In the genomic region with DNA sequence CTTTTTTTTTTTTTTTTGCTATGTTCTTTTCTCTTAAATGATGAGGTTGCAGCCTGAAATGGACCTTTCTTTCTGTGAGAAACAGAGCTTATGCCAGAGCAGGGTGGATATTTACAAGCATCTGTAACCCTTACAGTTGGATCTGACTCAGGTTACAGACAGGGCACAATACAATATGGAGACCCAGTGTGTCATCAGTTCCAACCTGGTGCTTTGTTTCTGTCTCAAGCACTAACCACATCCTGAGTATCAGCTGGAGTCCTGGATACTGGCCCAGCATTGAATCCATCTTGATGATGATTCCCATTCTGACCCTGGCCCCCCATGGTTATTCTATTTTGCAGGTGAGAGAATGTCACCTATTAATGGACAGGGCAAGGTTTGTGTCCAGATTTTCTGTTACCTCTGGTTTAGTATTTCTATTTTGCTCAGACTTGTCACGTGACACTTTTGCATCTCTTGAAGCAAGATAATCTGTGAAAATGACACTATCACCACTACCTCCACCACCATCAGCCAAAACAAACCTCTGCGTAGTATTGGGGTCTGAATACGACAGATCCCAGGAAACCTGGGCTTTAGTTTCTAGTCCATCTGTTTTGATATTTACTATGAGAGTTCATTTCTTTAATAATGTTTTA, we compare ENCODE assay signal across 16 cellular contexts.
DNase-seq lines count a peak whose midpoint lies in the region; ATAC-seq, FAIRE-seq and TF ChIP-seq lines count a peak whose summit lies in the region.
"Had no signal": no experiment of that assay in that cellular context is flagged by ENCODE, and none has a peak within 500 bp of the region (broad histone marks: within the 10 kb centered on the region; RNA-seq: fewer than 3 reads in every experiment).

No MANE protein-coding gene starts in this region.

- no peak overlapping the region for H3K27ac Mint-ChIP-seq in activated T-helper 17 cell treated with anti-CD3 and anti-CD28 coated beads, Interleukin-2, amount 50 U/mL, for 72 hours
- H3K27ac Mint-ChIP-seq in WTC11: no peak overlapping the region
- H3K27ac Mint-ChIP-seq in activated CD4-positive, alpha-beta memory T cell treated with anti-CD3 and anti-CD28 coated beads for 36 hours: no peak overlapping the region
- H3K27ac Mint-ChIP-seq: activated CD4-positive, alpha-beta T cell treated with anti-CD3 and anti-CD28 coated beads, Interleukin-2, amount 10 ng/mL, durations not matched to agents 24 days and 14 days; natural killer cell treated with Interleukin-12 subunit alpha and Interleukin-12 subunit beta and Interleukin-15 and Interleukin-18, amount 100 ng/mL, for 72 hours had no signal

- no peak for ATAC-seq in activated T-helper 17 cell treated with anti-CD3 and anti-CD28 coated beads, Interleukin-2, amount 50 U/mL, for 72 hours (replicated peaks)
- ATAC-seq in WTC11: no peak
- ATAC-seq: natural killer cell treated with Interleukin-12 subunit alpha and Interleukin-12 subunit beta and Interleukin-15 and Interleukin-18, amount 100 ng/mL, for 72 hours had no signal

- H3K9me3 Mint-ChIP-seq in activated T-helper 17 cell treated with anti-CD3 and anti-CD28 coated beads, Interleukin-2, amount 50 U/mL, for 72 hours: peaks cover 10% of the 10 kb centered on the region
- peaks cover 6% of the 10 kb centered on the region for H3K9me3 Mint-ChIP-seq in WTC11
- H3K9me3 Mint-ChIP-seq in activated CD4-positive, alpha-beta memory T cell treated with anti-CD3 and anti-CD28 coated beads for 36 hours: peaks cover 8% of the 10 kb centered on the region
- H3K9me3 Mint-ChIP-seq: activated CD4-positive, alpha-beta T cell treated with anti-CD3 and anti-CD28 coated beads, Interleukin-2, amount 10 ng/mL, durations not matched to agents 24 days and 14 days had no signal

- no peaks in the 10 kb centered on the region for H3K36me3 Mint-ChIP-seq in activated T-helper 17 cell treated with anti-CD3 and anti-CD28 coated beads, Interleukin-2, amount 50 U/mL, for 72 hours (ENCODE audit: low read depth)
- H3K36me3 Mint-ChIP-seq in WTC11: no peaks in the 10 kb centered on the region
- H3K36me3 Mint-ChIP-seq in activated CD4-positive, alpha-beta memory T cell treated with anti-CD3 and anti-CD28 coated beads for 36 hours: no peaks in the 10 kb centered on the region
- H3K36me3 Mint-ChIP-seq: natural killer cell treated with Interleukin-12 subunit alpha and Interleukin-12 subunit beta and Interleukin-15 and Interleukin-18, amount 100 ng/mL, for 72 hours had no signal

- no peak for TF ChIP-seq POLR2A in GM12891 (IDR thresholded peaks at IDR 0.05; ENCODE audit: low read depth, low read length)

- POLR2A ChIA-PET in WTC11 (lab: Charles Lee): no interaction called here
- POLR2A ChIA-PET in activated CD4-positive, alpha-beta memory T cell treated with anti-CD3 and anti-CD28 coated beads for 36 hours (lab: Charles Lee): no interaction called here

- H3K4me1 Mint-ChIP-seq in activated T-helper 17 cell treated with anti-CD3 and anti-CD28 coated beads, Interleukin-2, amount 50 U/mL, for 72 hours: no peaks in the 10 kb centered on the region
- H3K4me1 Mint-ChIP-seq in WTC11: no peaks in the 10 kb centered on the region
- H3K4me1 Mint-ChIP-seq in activated CD4-positive, alpha-beta memory T cell treated with anti-CD3 and anti-CD28 coated beads for 36 hours (ENCODE audit: low read depth): no peaks in the 10 kb centered on the region
- H3K4me1 Mint-ChIP-seq: activated CD4-positive, alpha-beta T cell treated with anti-CD3 and anti-CD28 coated beads, Interleukin-2, amount 10 ng/mL, durations not matched to agents 24 days and 14 days had no signal

- no peak for TF ChIP-seq CTCF in fibroblast of mammary gland (conservative IDR thresholded peaks at IDR 0.05; ENCODE audit: control insufficient read depth, insufficient read depth, low read depth, low read length)
- TF ChIP-seq CTCF in WTC11 (IDR thresholded peaks at IDR 0.05): no peak

- intact Hi-C loops in activated CD4-positive, alpha-beta memory T cell treated with anti-CD3 and anti-CD28 coated beads for 36 hours (cut with micrococcal nuclease): no loop called here

- H3K4me3 Mint-ChIP-seq in activated T-helper 17 cell treated with anti-CD3 and anti-CD28 coated beads, Interleukin-2, amount 50 U/mL, for 72 hours: no peak overlapping the region
- no peak overlapping the region for H3K4me3 Mint-ChIP-seq in WTC11
- H3K4me3 Mint-ChIP-seq in activated CD4-positive, alpha-beta memory T cell treated with anti-CD3 and anti-CD28 coated beads for 36 hours: no peak overlapping the region
- H3K4me3 Mint-ChIP-seq: activated CD4-positive, alpha-beta T cell treated with anti-CD3 and anti-CD28 coated beads, Interleukin-2, amount 10 ng/mL, durations not matched to agents 24 days and 14 days; natural killer cell treated with Interleukin-12 subunit alpha and Interleukin-12 subunit beta and Interleukin-15 and Interleukin-18, amount 100 ng/mL, for 72 hours had no signal

- DNase-seq in EH (ENCODE audit: low read depth) (peak; percentile 30), M059J (ENCODE audit: low read depth) (peak; percentile 78), NCI-H69 (lab: John Stamatoyannopoulos, UW) (peak; percentile 92), fibroblast of mammary gland (ENCODE audit: low read depth) (peak; percentile 30), GM12891 (ENCODE audit: insufficient read length, low spot score) (no peak), WTC11 (ENCODE audit: low spot score) (no peak)
- DNase-seq in activated CD4-positive, alpha-beta memory T cell treated with anti-CD3 and anti-CD28 coated beads for 36 hours: no peak
- DNase-seq: activated CD4-positive, alpha-beta T cell treated with anti-CD3 and anti-CD28 coated beads, Interleukin-2, amount 10 ng/mL, durations not matched to agents 24 days and 14 days; activated naive CD4-positive, alpha-beta T cell; AML-193; posterior cingulate gyrus; stimulated activated CD8-positive, alpha-beta memory T cell treated with anti-CD3 and anti-CD28 coated beads, Interleukin-4, amount 100 ng/mL, for 48 hours had no signal

- no peak overlapping the region for H3K4me3 ChIP-seq in fibroblast of mammary gland (ENCODE audit: control insufficient read depth, low read depth, low read length)

- CTCF ChIA-PET in WTC11 (lab: Charles Lee): no interaction called here
- CTCF ChIA-PET in activated CD4-positive, alpha-beta memory T cell treated with anti-CD3 and anti-CD28 coated beads for 36 hours (lab: Charles Lee): no interaction called here

- no peaks in the 10 kb centered on the region for H3K27me3 Mint-ChIP-seq in activated T-helper 17 cell treated with anti-CD3 and anti-CD28 coated beads, Interleukin-2, amount 50 U/mL, for 72 hours
- no peaks in the 10 kb centered on the region; the same call in 1 of the 2 replicates for H3K27me3 Mint-ChIP-seq in WTC11 (ENCODE audit: low read depth)
- H3K27me3 Mint-ChIP-seq in activated CD4-positive, alpha-beta memory T cell treated with anti-CD3 and anti-CD28 coated beads for 36 hours: no peaks in the 10 kb centered on the region
- H3K27me3 Mint-ChIP-seq: activated CD4-positive, alpha-beta T cell treated with anti-CD3 and anti-CD28 coated beads, Interleukin-2, amount 10 ng/mL, durations not matched to agents 24 days and 14 days; natural killer cell treated with Interleukin-12 subunit alpha and Interleukin-12 subunit beta and Interleukin-15 and Interleukin-18, amount 100 ng/mL, for 72 hours had no signal

- FAIRE-seq in GM12891 (lab: Jason Lieb, UNC): no peak
- FAIRE-seq: endometrium, TTC549 had no signal

TF ChIP-seq in GM12891, 5 proteins besides CTCF, POLR2A, EP300 and RAD21:
- TF ChIP-seq POU2F2 (IDR thresholded peaks at IDR 0.05; ENCODE audit: low read depth, low read length) (no peak), SPI1 (IDR thresholded peaks at IDR 0.05; ENCODE audit: low read depth, low read length) (no peak), POLR2AphosphoS5 (IDR thresholded peaks at IDR 0.05; ENCODE audit: low read depth, low read length) (no peak), TAF1 (IDR thresholded peaks at IDR 0.05; ENCODE audit: low read depth, low read length) (no peak), PAX5 (IDR thresholded peaks at IDR 0.05; ENCODE audit: insufficient read depth, low read length, severe bottlenecking) (no peak)

TF ChIP-seq in WTC11, 78 proteins besides CTCF, POLR2A, EP300 and RAD21:
- TF ChIP-seq TEAD1 (CRISPR knock-in tag; IDR thresholded peaks at IDR 0.05) (no peak), TP53 (CRISPR knock-in tag; IDR thresholded peaks at IDR 0.05) (no peak)
- TF ChIP-seq, protein P1, sequence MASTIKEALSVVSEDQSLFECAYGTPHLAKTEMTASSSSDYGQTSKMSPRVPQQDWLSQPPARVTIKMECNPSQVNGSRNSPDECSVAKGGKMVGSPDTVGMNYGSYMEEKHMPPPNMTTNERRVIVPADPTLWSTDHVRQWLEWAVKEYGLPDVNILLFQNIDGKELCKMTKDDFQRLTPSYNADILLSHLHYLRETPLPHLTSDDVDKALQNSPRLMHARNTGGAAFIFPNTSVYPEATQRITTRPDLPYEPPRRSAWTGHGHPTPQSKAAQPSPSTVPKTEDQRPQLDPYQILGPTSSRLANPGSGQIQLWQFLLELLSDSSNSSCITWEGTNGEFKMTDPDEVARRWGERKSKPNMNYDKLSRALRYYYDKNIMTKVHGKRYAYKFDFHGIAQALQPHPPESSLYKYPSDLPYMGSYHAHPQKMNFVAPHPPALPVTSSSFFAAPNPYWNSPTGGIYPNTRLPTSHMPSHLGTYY (CRISPR knock-in tag; IDR thresholded peaks at IDR 0.05): no peak
- TF ChIP-seq, protein P2, sequence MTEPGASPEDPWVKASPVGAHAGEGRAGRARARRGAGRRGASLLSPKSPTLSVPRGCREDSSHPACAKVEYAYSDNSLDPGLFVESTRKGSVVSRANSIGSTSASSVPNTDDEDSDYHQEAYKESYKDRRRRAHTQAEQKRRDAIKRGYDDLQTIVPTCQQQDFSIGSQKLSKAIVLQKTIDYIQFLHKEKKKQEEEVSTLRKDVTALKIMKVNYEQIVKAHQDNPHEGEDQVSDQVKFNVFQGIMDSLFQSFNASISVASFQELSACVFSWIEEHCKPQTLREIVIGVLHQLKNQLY (CRISPR knock-in tag; IDR thresholded peaks at IDR 0.05): no peak

Comparison
In these comparisons a context has a peak if more than half of its experiments do, and no peak if none do; other contexts are left out.
1. DNase-seq: peak in EH (single experiment), M059J (single experiment), NCI-H69 (single experiment) and fibroblast of mammary gland (single experiment); none in GM12891 (single experiment), WTC11 (single experiment) and activated CD4-positive, alpha-beta memory T cell treated with anti-CD3 and anti-CD28 coated beads for 36 hours (single experiment).